8 cellular contexts compared by ENCODE assay signal in genomic region chr19:11090264-11091032, GRCh38. TPM values are rescaled to one million over a fixed set of nuclear protein-coding genes. Genes with fewer than 3 reads are reported as not detected.
DNase-seq lines count a peak whose midpoint lies in the region; ATAC-seq and TF ChIP-seq lines count a peak whose summit lies in the region.

No MANE protein-coding gene starts in this region.

- peak; percentile 95 for DNase-seq in DMS153 (lab: John Stamatoyannopoulos, UW)
- DNase-seq in Peyer's patch: peak; percentile 93 to 99 (median 99)
- DNase-seq in activated T-helper 1 cell treated with Interleukin-2 at 50 U/mL for 16 hours (ENCODE audit: low read depth): peak; percentile 96
- peak; percentile 88 for DNase-seq in esophagus squamous epithelium (lab: John Stamatoyannopoulos, UW)
- DNase-seq in myocyte (ENCODE audit: low read depth): peak; percentile 97
- peak; percentile 94 for DNase-seq in stimulated activated CD8-positive, alpha-beta memory T cell treated with anti-CD3 and anti-CD28 coated beads, Interleukin-7, amount 100 ng/mL, for 24 hours (ENCODE audit: low read depth)

- H3K9me3 ChIP-seq in KOPT-K1 (ENCODE audit: insufficient read depth, low read length, poor library complexity, severe bottlenecking) (no peaks in the 10 kb centered on the region), Peyer's patch (peaks cover 0 to 6% (median 0%) of the 10 kb centered on the region in 4 donors), esophagus squamous epithelium (no peaks in the 10 kb centered on the region)

- H3K4me3 ChIP-seq in Peyer's patch: peak overlapping the region; percentile 42 to 72 (median 66)
- peak overlapping the region; percentile 61 to 92 (median 84) for H3K4me3 ChIP-seq in esophagus squamous epithelium

- intact Hi-C loops in esophagus squamous epithelium (cut with DNase I): no loop called here

- TF ChIP-seq CTCF in Peyer's patch (IDR thresholded peaks at IDR 0.05) (no peak), esophagus squamous epithelium (IDR thresholded peaks at IDR 0.05) (peak in 2 of 6 experiments; percentile 4 to 8)

- no peaks in the 10 kb centered on the region for H3K27me3 ChIP-seq in Peyer's patch
- H3K27me3 ChIP-seq in esophagus squamous epithelium: no peaks in the 10 kb centered on the region

- ATAC-seq in GM21737 (IDR thresholded peaks at IDR 0.05; ENCODE audit: unreplicated experiment): peak; percentile 59

- WGBS in esophagus squamous epithelium, 2 donors: 0% methylated on average over 3 to 11 of the region's 66 CpGs

- H3K4me1 ChIP-seq in Peyer's patch (peaks cover 0 to 52% (median 5%) of the 10 kb centered on the region in 4 donors), esophagus squamous epithelium (peaks cover 44 to 88% (median 72%) of the 10 kb centered on the region in 3 donors)

- H3K36me3 ChIP-seq in KOPT-K1 (ENCODE audit: insufficient read depth, low read length) (peaks cover 49% of the 10 kb centered on the region), Peyer's patch (peaks cover 0 to 8% (median 0%) of the 10 kb centered on the region in 3 donors), esophagus squamous epithelium (peaks cover 0 to 19% (median 0%) of the 10 kb centered on the region in 3 donors)

- TF ChIP-seq POLR2A in Peyer's patch (IDR thresholded peaks at IDR 0.05) (peak; percentile 97 to 99), esophagus squamous epithelium (IDR thresholded peaks at IDR 0.05) (peak in 3 of 4 donors; percentile 94 to 99 (median 97))

- H3K27ac ChIP-seq in KOPT-K1 (ENCODE audit: low read depth, low read length, poor library complexity, severe bottlenecking): peak overlapping the region; percentile 95
- peak overlapping the region; percentile 81 to 99 (median 97) for H3K27ac ChIP-seq in Peyer's patch
- peak overlapping the region; percentile 95 to 100 (median 99) for H3K27ac ChIP-seq in esophagus squamous epithelium

RNA-seq across cellular contexts. Expression of gene LDLR, which starts 1.2 kb away (rescaled TPM):
- 100 to 1,000 TPM in 3 of 4 donors, 10 to 100 TPM in 1; 75.7 to 209 (median 156) TPM for total RNA-seq in Peyer's patch
- 100 to 1,000 TPM in 3 of 4 donors, 10 to 100 TPM in 1; 58.9 to 207 (median 149) TPM for total RNA-seq in esophagus squamous epithelium
- 80.0 and 152 TPM in 2 replicates for total RNA-seq in myocyte
- 90.7 TPM for polyA plus RNA-seq in myocyte (2012)

Comparison
In these comparisons a context has a peak if more than half of its experiments do, and no peak if none do; other contexts are left out.
1. Peak in every context shown above with its lines: DNase-seq, ATAC-seq, H3K4me3 ChIP-seq and H3K27ac ChIP-seq.